27 cellular contexts compared by ENCODE assay signal in genomic region chr7:142389544-142389943, GRCh38.
DNase-seq lines count a peak whose midpoint lies in the region; ATAC-seq, FAIRE-seq and TF ChIP-seq lines count a peak whose summit lies in the region.
"Had no signal": no experiment of that assay in that cellular context is flagged by ENCODE, and none has a peak within 500 bp of the region (broad histone marks: within the 10 kb centered on the region; RNA-seq: fewer than 3 reads in every experiment).

No MANE protein-coding gene starts in this region.

- no peaks in the 10 kb centered on the region for H4K20me1 ChIP-seq in PC-9 (ENCODE audit: insufficient read depth)
- no peaks in the 10 kb centered on the region for H4K20me1 ChIP-seq in hepatocyte (ENCODE audit: insufficient read depth, poor library complexity, severe bottlenecking)

- H3K4me1 Mint-ChIP-seq in activated naive CD4-positive, alpha-beta T cell treated with anti-CD3 and anti-CD28 coated beads, Interleukin-2, amount 10 ng/mL, durations not matched to agents 7 days and 5 days, result peaks cover 12% of the 10 kb centered on the region
- peaks cover 10% of the 10 kb centered on the region for H3K4me1 Mint-ChIP-seq in stimulated activated naive CD8-positive, alpha-beta T cell treated with anti-CD3 and anti-CD28 coated beads, Interleukin-15, amount 100 ng/mL, for 72 hours
- H3K4me1 Mint-ChIP-seq: neural crest cell had no signal

- H3K36me3 Mint-ChIP-seq in activated naive CD4-positive, alpha-beta T cell treated with anti-CD3 and anti-CD28 coated beads, Interleukin-2, amount 10 ng/mL, durations not matched to agents 7 days and 5 days, result no peaks in the 10 kb centered on the region
- H3K36me3 Mint-ChIP-seq: activated naive CD4-positive, alpha-beta T cell treated with anti-CD3 and anti-CD28 coated beads, Interleukin-2, amount 50 U/mL, for 72 hours; CD4-positive, CD25-positive, alpha-beta regulatory T cell had no signal

- H3K27ac ChIP-seq in PC-9, result no peak overlapping the region
- H3K27ac ChIP-seq in hepatocyte, result peak overlapping the region; percentile 59
- H3K27ac ChIP-seq in small intestine (ENCODE audit: low read depth in 1 of 2, low read length in 1 of 2), result peak overlapping the region in 1 of 2 donors; percentile 30
- H3K27ac ChIP-seq: heart left ventricle, ovary, spleen, stomach, uterus had no signal

- H2AFZ ChIP-seq in PC-9 (0 out of 2 replicates have a peak overlapping the region, but pooled peaks have one; percentile 31), hepatocyte (peak overlapping the region; percentile 7)

- no peaks in the 10 kb centered on the region for H3K9me3 ChIP-seq in PC-9 (ENCODE audit: insufficient read depth, low read depth)
- no peaks in the 10 kb centered on the region for H3K9me3 ChIP-seq in hepatocyte (ENCODE audit: low read depth)
- no peaks in the 10 kb centered on the region for H3K9me3 ChIP-seq in small intestine (ENCODE audit: control insufficient read depth, low read depth)
- H3K9me3 ChIP-seq: heart left ventricle, ovary, spleen, stomach, uterus had no signal

- H3K4me2 ChIP-seq in PC-9 (no peak overlapping the region), hepatocyte (peak overlapping the region; percentile 0)

- FAIRE-seq in small intestine (lab: Jason Lieb, UNC), result no peak

- H3K4me1 ChIP-seq in PC-9 (replicated peaks; ENCODE audit: insufficient read depth) (0 out of 2 replicates have a peak, but pooled peaks cover 6% of the 10 kb centered on the region), hepatocyte (ENCODE audit: insufficient read depth) (peaks cover 13% of the 10 kb centered on the region), small intestine (ENCODE audit: control insufficient read depth in 2 of 2, insufficient read depth in 1 of 2, low read depth in 1 of 2, low read length in 1 of 2) (peaks cover 0 to 2% of the 10 kb centered on the region in 2 donors)
- H3K4me1 ChIP-seq: uterus had no signal

- ATAC-seq in stimulated activated naive CD8-positive, alpha-beta T cell treated with anti-CD3 and anti-CD28 coated beads, Interleukin-15, amount 100 ng/mL, for 72 hours, result no peak
- ATAC-seq: activated CD4-positive, CD25-positive, alpha-beta regulatory T cell treated with anti-CD3 and anti-CD28 coated beads, Interleukin-2, amount 50 U/mL, for 24 hours; activated naive CD4-positive, alpha-beta T cell treated with anti-CD3 and anti-CD28 coated beads, Interleukin-2, amount 50 U/mL, for 72 hours; activated T-helper 17 cell treated with anti-CD3 and anti-CD28 coated beads, Interleukin-2, amount 50 U/mL, for 72 hours; effector memory CD8-positive, alpha-beta T cell; heart left ventricle had no signal

- no peak overlapping the region for H3K4me3 Mint-ChIP-seq in activated naive CD4-positive, alpha-beta T cell treated with anti-CD3 and anti-CD28 coated beads, Interleukin-2, amount 10 ng/mL, durations not matched to agents 7 days and 5 days
- peak overlapping the region in 1 of 2 donors; percentile 14 for H3K4me3 Mint-ChIP-seq in stimulated activated naive CD8-positive, alpha-beta T cell treated with anti-CD3 and anti-CD28 coated beads, Interleukin-15, amount 100 ng/mL, for 72 hours
- H3K4me3 Mint-ChIP-seq: activated T-helper 17 cell treated with anti-CD3 and anti-CD28 coated beads, Interleukin-2, amount 50 U/mL, for 72 hours; CD4-positive, CD25-positive, alpha-beta regulatory T cell; effector memory CD8-positive, alpha-beta T cell; neural crest cell had no signal

- CTCF ChIA-PET in activated naive CD4-positive, alpha-beta T cell treated with anti-CD3 and anti-CD28 coated beads, Interleukin-2, amount 10 ng/mL, durations not matched to agents 7 days and 5 days (lab: Charles Lee), result interaction anchor here (1.1 kb wide), 1 partner anchor 88 kb away, joined by 3 read pairs; no protein-coding TSS in a partner anchor
- CTCF ChIA-PET in PC-9 (lab: Charles Lee), result no interaction called here

- H3K9me3 Mint-ChIP-seq in activated naive CD4-positive, alpha-beta T cell treated with anti-CD3 and anti-CD28 coated beads, Interleukin-2, amount 10 ng/mL, durations not matched to agents 7 days and 5 days, result no peaks in the 10 kb centered on the region
- H3K9me3 Mint-ChIP-seq in stimulated activated naive CD8-positive, alpha-beta T cell treated with anti-CD3 and anti-CD28 coated beads, Interleukin-15, amount 100 ng/mL, for 72 hours, result no peaks in the 10 kb centered on the region
- H3K9me3 Mint-ChIP-seq: activated naive CD4-positive, alpha-beta T cell treated with anti-CD3 and anti-CD28 coated beads, Interleukin-2, amount 50 U/mL, for 72 hours; activated T-helper 17 cell treated with anti-CD3 and anti-CD28 coated beads, Interleukin-2, amount 50 U/mL, for 72 hours; CD4-positive, CD25-positive, alpha-beta regulatory T cell; effector memory CD8-positive, alpha-beta T cell had no signal

- no peaks in the 10 kb centered on the region for H3K27me3 ChIP-seq in PC-9 (ENCODE audit: insufficient read depth, low read depth)
- no peaks in the 10 kb centered on the region for H3K27me3 ChIP-seq in hepatocyte
- no peaks in the 10 kb centered on the region for H3K27me3 ChIP-seq in small intestine (ENCODE audit: control insufficient read depth in 2 of 2, insufficient read depth in 2 of 2, low read length in 2 of 2)
- H3K27me3 ChIP-seq: heart left ventricle, ovary, spleen, stomach, uterus had no signal

- peak overlapping the region; percentile 9 for H3K27ac Mint-ChIP-seq in activated naive CD4-positive, alpha-beta T cell treated with anti-CD3 and anti-CD28 coated beads, Interleukin-2, amount 10 ng/mL, durations not matched to agents 7 days and 5 days
- no peak overlapping the region for H3K27ac Mint-ChIP-seq in stimulated activated naive CD8-positive, alpha-beta T cell treated with anti-CD3 and anti-CD28 coated beads, Interleukin-15, amount 100 ng/mL, for 72 hours
- H3K27ac Mint-ChIP-seq: activated T-helper 17 cell treated with anti-CD3 and anti-CD28 coated beads, Interleukin-2, amount 50 U/mL, for 72 hours; effector memory CD8-positive, alpha-beta T cell had no signal

- 53% methylated on average over 7 of the region's 7 CpGs for WGBS in hepatocyte (ENCODE audit: low lambda C conversion rate, missing lambda C conversion rate)
- WGBS in small intestine, 3 donors, result 8 to 39% (median 20%) methylated on average over 7 of the region's 7 CpGs

- H3K9me2 ChIP-seq in PC-9 (ENCODE audit: insufficient read depth), result no peaks in the 10 kb centered on the region
- H3K9me2 ChIP-seq in hepatocyte (replicated peaks; ENCODE audit: insufficient read depth), result no peaks in the 10 kb centered on the region

- H3K79me2 ChIP-seq in PC-9 (ENCODE audit: low read depth) (no peaks in the 10 kb centered on the region), hepatocyte (no peaks in the 10 kb centered on the region)

- H3F3A ChIP-seq in PC-9 (ENCODE audit: insufficient read depth, low read depth), result no peaks in the 10 kb centered on the region

- H3K36me3 ChIP-seq in PC-9 (ENCODE audit: low read depth) (no peaks in the 10 kb centered on the region), hepatocyte (replicated peaks; ENCODE audit: insufficient read depth, low read depth) (no peaks in the 10 kb centered on the region), small intestine (ENCODE audit: control insufficient read depth in 2 of 2, insufficient read depth in 2 of 2, low read length in 2 of 2) (no peaks in the 10 kb centered on the region)
- H3K36me3 ChIP-seq: heart left ventricle, ovary, spleen, stomach, uterus had no signal

- intact Hi-C loops in PC-9 (cut with micrococcal nuclease; ENCODE audit: unreplicated experiment), result loop anchor here (5.0 kb wide), 1 partner anchor 213 kb away; no protein-coding TSS in a partner anchor

- H3K4me3 ChIP-seq in PC-9, result no peak overlapping the region
- no peak overlapping the region for H3K4me3 ChIP-seq in hepatocyte
- H3K4me3 ChIP-seq in small intestine (ENCODE audit: low read depth in 1 of 2, low read length in 2 of 2), result no peak overlapping the region
- H3K4me3 ChIP-seq: heart left ventricle, lung, ovary, spleen, stomach, uterus had no signal

- peaks cover 25% of the 10 kb centered on the region for H3K27me3 Mint-ChIP-seq in activated naive CD4-positive, alpha-beta T cell treated with anti-CD3 and anti-CD28 coated beads, Interleukin-2, amount 10 ng/mL, durations not matched to agents 7 days and 5 days
- peaks cover 13% of the 10 kb centered on the region for H3K27me3 Mint-ChIP-seq in stimulated activated naive CD8-positive, alpha-beta T cell treated with anti-CD3 and anti-CD28 coated beads, Interleukin-15, amount 100 ng/mL, for 72 hours
- H3K27me3 Mint-ChIP-seq: activated T-helper 17 cell treated with anti-CD3 and anti-CD28 coated beads, Interleukin-2, amount 50 U/mL, for 72 hours; CD4-positive, CD25-positive, alpha-beta regulatory T cell had no signal

- no TSS peak for BruUV-seq in PC-9 (replicated peaks; lab: Mats Ljungman, UMichigan)

- POLR2A ChIA-PET in PC-9 (lab: Charles Lee; ENCODE audit: unreplicated experiment), result no interaction called here

- no peak for TF ChIP-seq CTCF in PC-9 (conservative IDR thresholded peaks at IDR 0.05)
- no peak for TF ChIP-seq CTCF in hepatocyte (IDR thresholded peaks at IDR 0.05; ENCODE audit: poor library complexity)

- DNase-seq in activated naive CD4-positive, alpha-beta T cell treated with anti-CD3 and anti-CD28 coated beads, Interleukin-2, amount 10 ng/mL, durations not matched to agents 7 days and 5 days, result no peak
- DNase-seq in activated naive CD4-positive, alpha-beta T cell treated with anti-CD3 and anti-CD28 coated beads, Interleukin-2, amount 50 U/mL, for 16 hours, result no peak
- DNase-seq in PC-9, result no peak
- peak; percentile 64 for DNase-seq in hepatocyte (ENCODE audit: low spot score)
- peak; percentile 37 for DNase-seq in small intestine
- no peak for DNase-seq in stimulated activated CD4-positive, alpha-beta T cell treated with anti-CD3 and anti-CD28 coated beads, Interleukin-1b, Interleukin-23, amount 100 ng/mL, for 48 hours
- no peak for DNase-seq in stimulated activated naive CD8-positive, alpha-beta T cell treated with anti-CD3 and anti-CD28 coated beads, Interleukin-15, amount 100 ng/mL, for 72 hours
- DNase-seq in NK-92 treated with Interleukin-12 subunit alpha and Interleukin-12 subunit beta, amount 100 ng/mL, for 24 hours (lab: John Stamatoyannopoulos, UW), result no peak
- DNase-seq: activated CD4-positive, alpha-beta T cell treated with anti-CD3 and anti-CD28 coated beads, Interleukin-2, amount 50 U/mL, for 48 hours; AML-193; CD4-positive, CD25-positive, alpha-beta regulatory T cell; central memory CD4-positive, alpha-beta T cell; effector memory CD8-positive, alpha-beta T cell; heart left ventricle; NCI-H1092; NCI-H1694; ovary; Right ventricle myocardium superior; spleen; stimulated activated CD8-positive, alpha-beta memory T cell treated with anti-CD3 and anti-CD28 coated beads, Interleukin-4, amount 100 ng/mL, for 48 hours; stomach; uterus had no signal

Comparison
In these comparisons a context has a peak if more than half of its experiments do, and no peak if none do; other contexts are left out.
1. DNase-seq: peak in hepatocyte (single experiment) and small intestine (single experiment); none in activated naive CD4-positive, alpha-beta T cell treated with anti-CD3 and anti-CD28 coated beads, Interleukin-2, amount 10 ng/mL, durations not matched to agents 7 days and 5 days (single experiment), activated naive CD4-positive, alpha-beta T cell treated with anti-CD3 and anti-CD28 coated beads, Interleukin-2, amount 50 U/mL, for 16 hours (single experiment), PC-9 (0 of 2), stimulated activated CD4-positive, alpha-beta T cell treated with anti-CD3 and anti-CD28 coated beads, Interleukin-1b, Interleukin-23, amount 100 ng/mL, for 48 hours (single experiment), stimulated activated naive CD8-positive, alpha-beta T cell treated with anti-CD3 and anti-CD28 coated beads, Interleukin-15, amount 100 ng/mL, for 72 hours (0 of 2) and NK-92 treated with Interleukin-12 subunit alpha and Interleukin-12 subunit beta, amount 100 ng/mL, for 24 hours (single experiment).